ENCODE assay signal across 9 cellular contexts in the genomic region with DNA sequence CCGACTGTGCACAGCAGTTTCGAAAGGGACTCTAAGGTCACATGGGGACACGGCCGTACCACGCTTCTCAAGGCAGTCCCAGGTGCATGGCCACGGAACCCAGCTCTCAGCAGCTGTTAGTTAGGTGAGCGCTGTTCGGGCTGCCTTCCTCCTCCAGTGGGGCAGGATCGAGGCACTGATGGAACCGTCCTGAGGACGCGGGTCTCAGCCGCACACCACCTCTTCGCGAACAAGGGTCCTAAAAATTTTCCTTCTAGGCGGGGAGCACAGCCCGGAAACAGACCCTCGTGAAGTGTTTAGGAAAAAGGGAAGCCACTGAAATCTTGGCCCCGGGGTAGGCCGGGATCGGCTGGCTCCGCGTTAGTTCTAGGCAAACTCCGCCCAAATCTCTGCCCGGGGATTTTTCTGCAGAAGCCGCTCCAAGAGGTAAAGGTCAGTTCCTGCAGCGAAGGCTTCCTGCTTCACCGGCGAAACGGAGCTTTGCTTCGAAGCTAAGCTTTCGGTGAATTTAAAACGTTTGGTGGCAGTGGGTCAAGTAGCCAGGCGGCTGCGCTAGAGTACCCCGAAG. TPM values are rescaled to one million over a fixed set of nuclear protein-coding genes. Genes with fewer than 3 reads are reported as not detected.
A peak's percentile ranks its signal among the peaks of the same experiment; 100 is the strongest.
DNase-seq lines count a peak whose midpoint lies in the region; ATAC-seq, FAIRE-seq and TF ChIP-seq lines count a peak whose summit lies in the region.
"Had no signal": no experiment of that assay in that cellular context is flagged by ENCODE, and none has a peak within 500 bp of the region (broad histone marks: within the 10 kb centered on the region; RNA-seq: fewer than 3 reads in every experiment).

No MANE protein-coding gene starts in this region.

- intact Hi-C loops in CD4-positive, alpha-beta memory T cell (cut with micrococcal nuclease): no loop called here
- intact Hi-C loops in kidney (cut with DNase I): no loop called here

- H4K20me1 ChIP-seq in astrocyte (ENCODE audit: insufficient read depth, low read length): no peaks in the 10 kb centered on the region

- peaks cover 14 to 33% (median 16%) of the 10 kb centered on the region in 4 donors for H3K4me1 Mint-ChIP-seq in CD4-positive, alpha-beta memory T cell
- H3K4me1 Mint-ChIP-seq in astrocyte (ENCODE audit: low read depth, unreplicated experiment): peaks cover 10% of the 10 kb centered on the region
- H3K4me1 Mint-ChIP-seq in stimulated activated memory B cell treated with anti-CD40 and anti-IgM and Interleukin-4, amounts not matched to agents 10 μg/mL and 1 μg/mL and 100 μg/mL, for 72 hours: peaks cover 26% of the 10 kb centered on the region

- FAIRE-seq in astrocyte (lab: Jason Lieb, UNC) (no peak), kidney (lab: Jason Lieb, UNC) (no peak)

- CTCF ChIA-PET in CD4-positive, alpha-beta memory T cell (lab: Charles Lee; ENCODE audit: partially characterized antibody): interaction anchor here (1.0 kb wide), 1 partner anchor 9 kb away, joined by 5 read pairs; no protein-coding TSS in a partner anchor

- no peak overlapping the region for H3K27ac Mint-ChIP-seq in CD4-positive, alpha-beta memory T cell
- H3K27ac Mint-ChIP-seq in astrocyte (ENCODE audit: unreplicated experiment): peak overlapping the region; percentile 66
- no peak overlapping the region for H3K27ac Mint-ChIP-seq in stimulated activated memory B cell treated with anti-CD40 and anti-IgM and Interleukin-4, amounts not matched to agents 10 μg/mL and 1 μg/mL and 100 μg/mL, for 72 hours

- peak in 2 of 5 donors; percentile 6 to 11 for DNase-seq in CD4-positive, alpha-beta memory T cell
- no peak for DNase-seq in LNCaP clone FGC (ENCODE audit: low read depth)
- no peak for DNase-seq in astrocyte (ENCODE audit: low read depth)
- peak; percentile 58 for DNase-seq in kidney
- DNase-seq in NCI-H2196 (lab: John Stamatoyannopoulos, UW; ENCODE audit: unreplicated experiment): no peak
- DNase-seq in UCSD-AML1 (lab: John Stamatoyannopoulos, UW; ENCODE audit: unreplicated experiment): no peak
- DNase-seq in GM19238 (ENCODE audit: insufficient read length, low spot score): no peak

- peak overlapping the region; percentile 86 for H3K4me2 ChIP-seq in astrocyte (ENCODE audit: low read length)

- H3K9ac ChIP-seq in astrocyte (ENCODE audit: low read length) (peak overlapping the region; percentile 8), kidney (ENCODE audit: low read length in 2 of 2) (peak overlapping the region in 1 of 2 donors; percentile 51)

- H3K4me3 ChIP-seq in CD4-positive, alpha-beta memory T cell (ENCODE audit: low read length in 2 of 2): peak overlapping the region in 1 of 2 donors; percentile 26
- H3K4me3 ChIP-seq in LNCaP clone FGC (ENCODE audit: low read depth, low read length) (peak overlapping the region; percentile 43), astrocyte (ENCODE audit: insufficient read depth, low read depth, low read length) (peak overlapping the region; percentile 50), kidney (ENCODE audit: low read length in 2 of 2) (peak overlapping the region; percentile 34 to 70)

- POLR2A ChIA-PET in CD4-positive, alpha-beta memory T cell (lab: Charles Lee; ENCODE audit: partially characterized antibody): no interaction called here

- no peaks in the 10 kb centered on the region for H3K79me2 ChIP-seq in astrocyte (ENCODE audit: insufficient read depth, low read length)

- H2AFZ ChIP-seq in astrocyte (ENCODE audit: low read depth, low read length): peak overlapping the region; percentile 72

- no peak overlapping the region for H3K27ac ChIP-seq in CD4-positive, alpha-beta memory T cell (ENCODE audit: low read depth, low read length)
- H3K27ac ChIP-seq in astrocyte (ENCODE audit: low read depth, low read length) (no peak overlapping the region), kidney (ENCODE audit: low read depth in 2 of 2, low read length in 2 of 2) (peak overlapping the region in 1 of 2 donors; percentile 72)

- H3K36me3 ChIP-seq in CD4-positive, alpha-beta memory T cell (ENCODE audit: insufficient read depth, low read length): no peaks in the 10 kb centered on the region
- H3K36me3 ChIP-seq in astrocyte (ENCODE audit: insufficient read depth, low read length) (no peaks in the 10 kb centered on the region), kidney (ENCODE audit: control insufficient read depth in 1 of 2, insufficient read depth in 2 of 2, low read length in 2 of 2) (no peaks in the 10 kb centered on the region)

- TF ChIP-seq CTCF in LNCaP clone FGC (IDR thresholded peaks at IDR 0.05; ENCODE audit: control insufficient read depth, extremely low read depth, insufficient read depth) (0 out of 2 replicates have a peak, but pooled peaks have one; percentile 9), astrocyte (IDR thresholded peaks at IDR 0.05; ENCODE audit: insufficient read depth, low read depth, low read length) (no peak), kidney (IDR thresholded peaks at IDR 0.05; ENCODE audit: borderline replicate concordance, extremely low read depth, insufficient read depth) (no peak)

- peak overlapping the region; percentile 61 to 81 (median 70) for H3K4me3 Mint-ChIP-seq in CD4-positive, alpha-beta memory T cell
- peak overlapping the region; percentile 75 for H3K4me3 Mint-ChIP-seq in astrocyte (ENCODE audit: unreplicated experiment)
- peak overlapping the region; percentile 67 for H3K4me3 Mint-ChIP-seq in stimulated activated memory B cell treated with anti-CD40 and anti-IgM and Interleukin-4, amounts not matched to agents 10 μg/mL and 1 μg/mL and 100 μg/mL, for 72 hours

- H3K27me3 Mint-ChIP-seq in CD4-positive, alpha-beta memory T cell: peaks cover 39 to 47% of the 10 kb centered on the region in 2 donors
- peaks cover 55% of the 10 kb centered on the region for H3K27me3 Mint-ChIP-seq in astrocyte (ENCODE audit: low read depth, unreplicated experiment)
- peaks cover 45% of the 10 kb centered on the region for H3K27me3 Mint-ChIP-seq in stimulated activated memory B cell treated with anti-CD40 and anti-IgM and Interleukin-4, amounts not matched to agents 10 μg/mL and 1 μg/mL and 100 μg/mL, for 72 hours

- H3K9me3 Mint-ChIP-seq in CD4-positive, alpha-beta memory T cell: peaks cover 0 to 1% (median 0%) of the 10 kb centered on the region in 8 donors
- H3K9me3 Mint-ChIP-seq in astrocyte (ENCODE audit: unreplicated experiment): peaks cover 1% of the 10 kb centered on the region
- no peaks in the 10 kb centered on the region for H3K9me3 Mint-ChIP-seq in stimulated activated memory B cell treated with anti-CD40 and anti-IgM and Interleukin-4, amounts not matched to agents 10 μg/mL and 1 μg/mL and 100 μg/mL, for 72 hours

- ATAC-seq in stimulated activated memory B cell treated with anti-CD40 and anti-IgM and Interleukin-4, amounts not matched to agents 10 μg/mL and 1 μg/mL and 100 μg/mL, for 72 hours: peak; percentile 52

- H3K36me3 Mint-ChIP-seq in CD4-positive, alpha-beta memory T cell: no peaks in the 10 kb centered on the region
- H3K36me3 Mint-ChIP-seq in astrocyte (ENCODE audit: low read depth, unreplicated experiment): peaks cover 4% of the 10 kb centered on the region
- H3K36me3 Mint-ChIP-seq in stimulated activated memory B cell treated with anti-CD40 and anti-IgM and Interleukin-4, amounts not matched to agents 10 μg/mL and 1 μg/mL and 100 μg/mL, for 72 hours: no peaks in the 10 kb centered on the region

- H3K4me1 ChIP-seq in CD4-positive, alpha-beta memory T cell (ENCODE audit: insufficient read depth, low read length): peaks cover 29% of the 10 kb centered on the region
- H3K4me1 ChIP-seq in astrocyte (ENCODE audit: insufficient read depth, low read length) (peaks cover 19% of the 10 kb centered on the region), kidney (ENCODE audit: control insufficient read depth in 1 of 2, insufficient read depth in 1 of 2, low read depth in 1 of 2, low read length in 2 of 2) (peaks cover 0 to 7% of the 10 kb centered on the region in 2 donors)

- peaks cover 45% of the 10 kb centered on the region for H3K27me3 ChIP-seq in CD4-positive, alpha-beta memory T cell (ENCODE audit: insufficient read depth, low read length)
- peaks cover 48% of the 10 kb centered on the region for H3K27me3 ChIP-seq in astrocyte (ENCODE audit: insufficient read depth, low read length)

- H3K9me3 ChIP-seq in CD4-positive, alpha-beta memory T cell (ENCODE audit: control insufficient read depth in 1 of 2, low read length in 2 of 2): no peaks in the 10 kb centered on the region
- H3K9me3 ChIP-seq in astrocyte (ENCODE audit: insufficient read depth, low read depth, low read length) (no peaks in the 10 kb centered on the region), kidney (ENCODE audit: control insufficient read depth in 1 of 2, low read length in 2 of 2) (no peaks in the 10 kb centered on the region)

RNA-seq across cellular contexts. Expression of gene GJB2, which starts 0.8 kb away (rescaled TPM):
- not detected for total RNA-seq in CD4-positive, alpha-beta memory T cell
- not detected for polyA plus RNA-seq in CD4-positive, alpha-beta memory T cell
- total RNA-seq in astrocyte (4.6 and 23.2 TPM in 2 replicates), kidney (5.0 TPM)
- 13.1 TPM for polyA plus RNA-seq in kidney (ENCODE audit: insufficient read depth, low read depth, low replicate concordance)
- total RNA-seq: glomerular endothelial cell had no signal

RNA-seq across cellular contexts. Expression of gene GJA3, which starts 31.1 kb away (rescaled TPM):
- under 1 TPM in 1 of 2 experiments, not detected in 1; 0.09 TPM for total RNA-seq in CD4-positive, alpha-beta memory T cell
- not detected for polyA plus RNA-seq in CD4-positive, alpha-beta memory T cell
- total RNA-seq in astrocyte: 0.59 and 0.72 TPM in 2 replicates
- 0.16 TPM for total RNA-seq in kidney
- polyA plus RNA-seq in kidney (ENCODE audit: insufficient read depth, low read depth, low replicate concordance): 1.1 TPM

RNA-seq across cellular contexts. Expression of gene GJB6, which starts 40.1 kb away (rescaled TPM):
- under 1 TPM in 1 of 2 experiments, not detected in 1; 0.69 TPM for total RNA-seq in CD4-positive, alpha-beta memory T cell
- polyA plus RNA-seq in CD4-positive, alpha-beta memory T cell: not detected
- total RNA-seq in astrocyte: not detected in 2 replicates
- not detected for total RNA-seq in kidney
- not detected for polyA plus RNA-seq in kidney (ENCODE audit: insufficient read depth, low read depth, low replicate concordance)
- total RNA-seq: glomerular endothelial cell had no signal
